ENCODE assay signal across 23 cellular contexts in genomic region chr3:94175677-94176076, GRCh38.
"Had no signal": no experiment of that assay in that cellular context is flagged by ENCODE, and none has a peak within 500 bp of the region (broad histone marks: within the 10 kb centered on the region; RNA-seq: fewer than 3 reads in every experiment).

No MANE protein-coding gene starts in this region.

- H3K4me2 ChIP-seq: neural progenitor cell had no signal

- H3K27me3 Mint-ChIP-seq: dendritic cell treated with granulocyte-macrophage colony-stimulating factor and Interleukin-4, amounts not matched to agents 40 ng/mL and 50 ng/mL, for 4 days; effector memory CD8-positive, alpha-beta T cell; natural killer cell treated with Interleukin-12 subunit alpha and Interleukin-12 subunit beta and Interleukin-15 and Interleukin-18, amount 100 ng/mL, for 72 hours had no signal

- H3K27me3 ChIP-seq: esophagus muscularis mucosa, gastrocnemius medialis, neural progenitor cell, ovary, right lobe of liver, testis, tibial nerve had no signal

- H2AFZ ChIP-seq: neural progenitor cell had no signal

- H3K9me3 ChIP-seq: esophagus muscularis mucosa, gastrocnemius medialis, left ventricle myocardium inferior, lower lobe of right lung, ovary, prostate gland, right lobe of liver, testis, tibial nerve had no signal

- H3K9me3 Mint-ChIP-seq: dendritic cell treated with granulocyte-macrophage colony-stimulating factor and Interleukin-4, amounts not matched to agents 40 ng/mL and 50 ng/mL, for 4 days; effector memory CD8-positive, alpha-beta T cell; memory B cell; natural killer cell treated with Interleukin-12 subunit alpha and Interleukin-12 subunit beta and Interleukin-15 and Interleukin-18, amount 100 ng/mL, for 72 hours; neural progenitor cell; stimulated activated effector memory CD8-positive, alpha-beta T cell treated with anti-CD3 and anti-CD28 coated beads, Interleukin-12 subunit alpha, Interleukin-12 subunit beta, amount 100 ng/mL, for 72 hours; stimulated activated naive CD8-positive, alpha-beta T cell treated with anti-CD3 and anti-CD28 coated beads, Interleukin-15, Interleukin-2, amounts not matched to agents 100 ng/mL and 50 ng/mL, for 24 hours had no signal

- H3K4me3 Mint-ChIP-seq: dendritic cell treated with granulocyte-macrophage colony-stimulating factor and Interleukin-4, amounts not matched to agents 40 ng/mL and 50 ng/mL, for 4 days; effector memory CD8-positive, alpha-beta T cell; memory B cell; natural killer cell treated with Interleukin-12 subunit alpha and Interleukin-12 subunit beta and Interleukin-15 and Interleukin-18, amount 100 ng/mL, for 72 hours; neural progenitor cell; stimulated activated effector memory CD8-positive, alpha-beta T cell treated with anti-CD3 and anti-CD28 coated beads, Interleukin-12 subunit alpha, Interleukin-12 subunit beta, amount 100 ng/mL, for 72 hours; stimulated activated naive CD8-positive, alpha-beta T cell treated with anti-CD3 and anti-CD28 coated beads, Interleukin-15, Interleukin-2, amounts not matched to agents 100 ng/mL and 50 ng/mL, for 24 hours had no signal

- H3K9ac ChIP-seq: neural progenitor cell had no signal

- H3K27ac ChIP-seq: epithelial cell of prostate, esophagus muscularis mucosa, gastrocnemius medialis, left ventricle myocardium inferior, lower lobe of right lung, neural progenitor cell, ovary, prostate gland, right lobe of liver, testis, tibial nerve had no signal

- H3K4me3 ChIP-seq: esophagus muscularis mucosa, gastrocnemius medialis, left ventricle myocardium inferior, lower lobe of right lung, neural progenitor cell, ovary, prostate gland, right lobe of liver, testis, tibial nerve had no signal

- H3K36me3 Mint-ChIP-seq: memory B cell; natural killer cell treated with Interleukin-12 subunit alpha and Interleukin-12 subunit beta and Interleukin-15 and Interleukin-18, amount 100 ng/mL, for 72 hours; neural progenitor cell; stimulated activated effector memory CD8-positive, alpha-beta T cell treated with anti-CD3 and anti-CD28 coated beads, Interleukin-12 subunit alpha, Interleukin-12 subunit beta, amount 100 ng/mL, for 72 hours had no signal

- ATAC-seq: effector memory CD8-positive, alpha-beta T cell; gastrocnemius medialis; lower lobe of right lung; natural killer cell treated with Interleukin-12 subunit alpha and Interleukin-12 subunit beta and Interleukin-15 and Interleukin-18, amount 100 ng/mL, for 72 hours; right lobe of liver; stimulated activated effector memory CD8-positive, alpha-beta T cell treated with anti-CD3 and anti-CD28 coated beads, Interleukin-12 subunit alpha, Interleukin-12 subunit beta, amount 100 ng/mL, for 72 hours had no signal

- H3K4me1 Mint-ChIP-seq: stimulated activated effector memory CD8-positive, alpha-beta T cell treated with anti-CD3 and anti-CD28 coated beads, Interleukin-12 subunit alpha, Interleukin-12 subunit beta, amount 100 ng/mL, for 72 hours had no signal

- H3K27ac Mint-ChIP-seq: dendritic cell treated with granulocyte-macrophage colony-stimulating factor and Interleukin-4, amounts not matched to agents 40 ng/mL and 50 ng/mL, for 4 days; effector memory CD8-positive, alpha-beta T cell; memory B cell; natural killer cell treated with Interleukin-12 subunit alpha and Interleukin-12 subunit beta and Interleukin-15 and Interleukin-18, amount 100 ng/mL, for 72 hours; neural progenitor cell; stimulated activated effector memory CD8-positive, alpha-beta T cell treated with anti-CD3 and anti-CD28 coated beads, Interleukin-12 subunit alpha, Interleukin-12 subunit beta, amount 100 ng/mL, for 72 hours; stimulated activated naive CD8-positive, alpha-beta T cell treated with anti-CD3 and anti-CD28 coated beads, Interleukin-15, Interleukin-2, amounts not matched to agents 100 ng/mL and 50 ng/mL, for 24 hours had no signal

- DNase-seq: effector memory CD8-positive, alpha-beta T cell; gastrocnemius medialis; islet precursor cell; left ventricle myocardium inferior; lower lobe of right lung; midbrain; nucleus accumbens; ovary; retina; right lobe of liver; stimulated activated CD4-positive, alpha-beta T cell treated with anti-CD3 and anti-CD28 coated beads, Interleukin-4, amount 100 ng/mL, for 1 hour; stimulated activated CD8-positive, alpha-beta memory T cell treated with anti-CD3 and anti-CD28 coated beads, Interleukin-4, amount 100 ng/mL, for 48 hours; testis had no signal

- H3K36me3 ChIP-seq: esophagus muscularis mucosa, gastrocnemius medialis, left ventricle myocardium inferior, lower lobe of right lung, neural progenitor cell, ovary, prostate gland, right lobe of liver, tibial nerve had no signal

- H3K4me1 ChIP-seq: esophagus muscularis mucosa, gastrocnemius medialis, left ventricle myocardium inferior, lower lobe of right lung, prostate gland, right lobe of liver, testis had no signal
